ENCODE assay signal across 17 cellular contexts in genomic region chr1:30617161-30617560, GRCh38.
"Had no signal": no experiment of that assay in that cellular context is flagged by ENCODE, and none has a peak within 500 bp of the region (broad histone marks: within the 10 kb centered on the region; RNA-seq: fewer than 3 reads in every experiment).

No MANE protein-coding gene starts in this region.

- H3K27ac Mint-ChIP-seq: activated CD4-positive, alpha-beta T cell treated with anti-CD3 and anti-CD28 coated beads, Interleukin-2, amount 10 ng/mL, durations not matched to agents 7 days and 5 days; activated CD8-positive, alpha-beta T cell treated with anti-CD3 and anti-CD28 coated beads, Interleukin-2, amount 10 ng/mL, durations not matched to agents 7 days and 5 days; activated T-cell treated with anti-CD3 and anti-CD28 coated beads, Interleukin-2, amount 50 U/mL, for 24 hours; nephron progenitor cell had no signal

- ATAC-seq: activated CD8-positive, alpha-beta T cell treated with anti-CD3 and anti-CD28 coated beads, Interleukin-2, amount 10 ng/mL, durations not matched to agents 7 days and 5 days; left lung; stimulated activated naive CD8-positive, alpha-beta T cell treated with anti-CD3 and anti-CD28 coated beads, Interleukin-15, Interleukin-2, amounts not matched to agents 100 U/mL and 50 U/mL, for 24 hours had no signal

- H3K9me3 Mint-ChIP-seq: activated CD4-positive, alpha-beta T cell treated with anti-CD3 and anti-CD28 coated beads, Interleukin-2, amount 10 ng/mL, durations not matched to agents 7 days and 5 days; activated T-cell treated with anti-CD3 and anti-CD28 coated beads, Interleukin-2, amount 50 U/mL, for 24 hours had no signal

- H3K36me3 ChIP-seq: ascending aorta, left lung, prostate gland, right atrium auricular region, transverse colon had no signal

- H3K27ac ChIP-seq: ascending aorta, left lung, prostate gland, right atrium auricular region, transverse colon had no signal

- H3K4me3 Mint-ChIP-seq: activated CD4-positive, alpha-beta T cell treated with anti-CD3 and anti-CD28 coated beads, Interleukin-2, amount 10 ng/mL, durations not matched to agents 7 days and 5 days; activated CD8-positive, alpha-beta T cell treated with anti-CD3 and anti-CD28 coated beads, Interleukin-2, amount 10 ng/mL, durations not matched to agents 7 days and 5 days; activated T-cell treated with anti-CD3 and anti-CD28 coated beads, Interleukin-2, amount 50 U/mL, for 24 hours; nephron progenitor cell had no signal

- DNase-seq: activated CD4-positive, alpha-beta T cell treated with anti-CD3 and anti-CD28 coated beads, Interleukin-2, amount 10 ng/mL, durations not matched to agents 7 days and 5 days; activated CD8-positive, alpha-beta T cell treated with anti-CD3 and anti-CD28 coated beads, Interleukin-2, amount 10 ng/mL, durations not matched to agents 7 days and 5 days; activated naive CD4-positive, alpha-beta T cell treated with anti-CD3 and anti-CD28 coated beads, Interleukin-2, amount 50 U/mL, for 16 hours; activated T-cell treated with anti-CD3 and anti-CD28 coated beads, Interleukin-2, amount 50 U/mL, for 24 hours; cerebellar nuclear complex; effector CD8-positive, alpha-beta T cell; foreskin fibroblast; glutamatergic neuron; left lung; nephron progenitor cell; occipital lobe; stimulated activated CD4-positive, alpha-beta T cell treated with anti-CD3 and anti-CD28 coated beads, Interleukin-2, amount 100 ng/mL, for 24 hours; stimulated activated naive CD8-positive, alpha-beta T cell treated with anti-CD3 and anti-CD28 coated beads, Interleukin-15, Interleukin-2, amounts not matched to agents 100 U/mL and 50 U/mL, for 24 hours; transverse colon had no signal

- H3K4me1 ChIP-seq: ascending aorta, left lung, prostate gland, right atrium auricular region, transverse colon had no signal

- H3K27me3 ChIP-seq: ascending aorta, right atrium auricular region, transverse colon had no signal

- H3K9me3 ChIP-seq: ascending aorta, left lung, prostate gland, transverse colon had no signal

- H3K4me3 ChIP-seq: ascending aorta, left lung, prostate gland, right atrium auricular region, transverse colon had no signal
